Comparison of ENCODE assay signal across 8 cellular contexts in genomic region chr1:55211909-55212308, GRCh38. TPM values are rescaled to one million over a fixed set of nuclear protein-coding genes. Genes with fewer than 3 reads are reported as not detected.
A peak's percentile ranks its signal among the peaks of the same experiment; 100 is the strongest.
DNase-seq lines count a peak whose midpoint lies in the region; ATAC-seq and TF ChIP-seq lines count a peak whose summit lies in the region.

No MANE protein-coding gene starts in this region.

- no peak for TF ChIP-seq POLR2A in esophagus muscularis mucosa (IDR thresholded peaks at IDR 0.05; ENCODE audit: low read depth)

- peak overlapping the region; percentile 41 to 99 (median 98) for H3K27ac ChIP-seq in esophagus muscularis mucosa (replicated peaks in 1 of 4)

- intact Hi-C loops in esophagus muscularis mucosa (cut with DNase I) = no loop called here

- no peak for TF ChIP-seq CTCF in esophagus muscularis mucosa (IDR thresholded peaks at IDR 0.05)

- WGBS in esophagus muscularis mucosa = 60% methylated on average over 3 of the region's 3 CpGs

- no peak for TF ChIP-seq EP300 in esophagus muscularis mucosa (IDR thresholded peaks at IDR 0.05)

- no peaks in the 10 kb centered on the region for H3K9me3 ChIP-seq in esophagus muscularis mucosa

- H3K4me3 ChIP-seq in esophagus muscularis mucosa = peak overlapping the region; percentile 3 to 94 (median 88)

- peak; percentile 34 for ATAC-seq in GM19351 (IDR thresholded peaks at IDR 0.05; ENCODE audit: unreplicated experiment)

- H3K36me3 ChIP-seq in esophagus muscularis mucosa = no peaks in the 10 kb centered on the region

- DNase-seq in AML-193 (lab: John Stamatoyannopoulos, UW) (peak; percentile 52 to 63), NCI-H69 (lab: John Stamatoyannopoulos, UW) (peak; percentile 13), esophagus muscularis mucosa (ENCODE audit: extremely low spot score) (no peak), GOT3 (lab: John Stamatoyannopoulos, UW) (no peak), HT-29 (ENCODE audit: low spot score) (no peak), iPS-NIHi11 (ENCODE audit: low spot score) (no peak), NCI-H2196 treated with DMSO at 0.1 percent for 48 hours (lab: John Stamatoyannopoulos, UW; ENCODE audit: unreplicated experiment) (no peak)

- H3K27me3 ChIP-seq in esophagus muscularis mucosa = no peaks in the 10 kb centered on the region

- H3K4me1 ChIP-seq in esophagus muscularis mucosa = peaks cover 49 to 85% (median 81%) of the 10 kb centered on the region in 4 donors

RNA-seq across cellular contexts. Expression of gene USP24, which starts 3.3 kb away (rescaled TPM):
- 10 to 100 TPM; 28.3 to 45.3 (median 37.7) TPM for total RNA-seq in esophagus muscularis mucosa
- total RNA-seq in HT-29 (2014; rRNA removed; shearing (Covaris generic)) = 27.2 and 28.4 TPM in 2 replicates

Comparison
In these comparisons a context has a peak if more than half of its experiments do, and no peak if none do; other contexts are left out.
1. DNase-seq: peak in AML-193 (2 of 2) and NCI-H69 (single experiment); none in esophagus muscularis mucosa (single experiment), GOT3 (single experiment), HT-29 (single experiment), iPS-NIHi11 (single experiment) and NCI-H2196 treated with DMSO at 0.1 percent for 48 hours (single experiment).